8 cellular contexts compared by ENCODE assay signal in genomic region chr5:160467555-160468418, GRCh38. TPM values are rescaled to one million over a fixed set of nuclear protein-coding genes. Genes with fewer than 3 reads are reported as not detected.
DNase-seq lines count a peak whose midpoint lies in the region; ATAC-seq and TF ChIP-seq lines count a peak whose summit lies in the region.

No MANE protein-coding gene starts in this region.

- H3K27me3 ChIP-seq in gastroesophageal sphincter, result no peaks in the 10 kb centered on the region
- H3K27me3 ChIP-seq in uterus, result no peaks in the 10 kb centered on the region

- 22 to 44% methylated on average over 4 to 6 of the region's 31 CpGs for WGBS in gastroesophageal sphincter (ENCODE audit: low coverage in 1 of 2), 2 donors

- H3K9me3 ChIP-seq in gastroesophageal sphincter (no peaks in the 10 kb centered on the region), uterus (no peaks in the 10 kb centered on the region)

- peaks cover 0 to 17% (median 0%) of the 10 kb centered on the region in 3 donors for H3K4me1 ChIP-seq in gastroesophageal sphincter
- H3K4me1 ChIP-seq in uterus, result no peaks in the 10 kb centered on the region

- TF ChIP-seq EP300 in gastroesophageal sphincter (IDR thresholded peaks at IDR 0.05), result no peak

- TF ChIP-seq POLR2A in gastroesophageal sphincter (IDR thresholded peaks at IDR 0.05) (no peak), uterus (IDR thresholded peaks at IDR 0.05) (no peak)

- ATAC-seq in GM18498 (IDR thresholded peaks at IDR 0.05; ENCODE audit: unreplicated experiment) (peak; percentile 93), HG02798 (IDR thresholded peaks at IDR 0.05; ENCODE audit: poor library complexity, unreplicated experiment) (peak; percentile 90), gastroesophageal sphincter (peak; percentile 42)

- H3K4me3 ChIP-seq in gastroesophageal sphincter, result peak overlapping the region in 1 of 2 donors; percentile 26
- H3K4me3 ChIP-seq in uterus, result no peak overlapping the region

- DNase-seq in RPMI7951 (ENCODE audit: low read depth), result peak; percentile 98
- peak; percentile 66 for DNase-seq in activated effector memory CD4-positive, alpha-beta T cell treated with Interleukin-2 at 50 U/mL for 16 hours
- peak; percentile 52 for DNase-seq in putamen (ENCODE audit: low spot score)
- peak; percentile 21 to 25 for DNase-seq in uterus
- DNase-seq in NCI-H2081 treated with DMSO at 0.1 percent for 48 hours (lab: John Stamatoyannopoulos, UW), result no peak

- no peaks in the 10 kb centered on the region for H3K36me3 ChIP-seq in gastroesophageal sphincter
- no peaks in the 10 kb centered on the region for H3K36me3 ChIP-seq in uterus

- TF ChIP-seq CTCF in gastroesophageal sphincter (IDR thresholded peaks at IDR 0.05) (no peak), uterus (IDR thresholded peaks at IDR 0.05) (no peak)

- H3K27ac ChIP-seq in gastroesophageal sphincter (peak overlapping the region in 2 of 4 donors; percentile 24 to 55), uterus (no peak overlapping the region)

- intact Hi-C loops in uterus (cut with DNase I; ENCODE audit: low total_unique reads), result no loop called here

RNA-seq across cellular contexts. Expression of gene PTTG1, which starts 46.1 kb away (rescaled TPM):
- total RNA-seq in RPMI7951 (2014; rRNA removed; shearing (Covaris generic)), result 1,242 and 1,282 TPM in 2 replicates
- total RNA-seq in gastroesophageal sphincter (10 to 100 TPM in 1 of 4 donors, 1 to 10 TPM in 3; 3.5 to 31.8 (median 4.8) TPM), uterus (10 to 100 TPM in 2 of 4 donors, 1 to 10 TPM in 1, not detected in 1; 2.4 to 40.0 (median 10.6) TPM)

RNA-seq across cellular contexts. Expression of gene SLU7, which starts 48.9 kb away (rescaled TPM):
- total RNA-seq in RPMI7951 (2014; rRNA removed; shearing (Covaris generic)), result 62.0 and 73.9 TPM in 2 replicates
- total RNA-seq in gastroesophageal sphincter (100 to 1,000 TPM in 1 of 4 donors, 10 to 100 TPM in 3; 52.6 to 133 (median 88.3) TPM), uterus (10 to 100 TPM; 26.6 to 90.0 (median 52.4) TPM)

Comparison
In these comparisons a context has a peak if more than half of its experiments do, and no peak if none do; other contexts are left out.
1. ATAC-seq: peak in every context shown above with its lines; median percentile 93 in GM18498; 90 in HG02798; 42 in gastroesophageal sphincter.
2. RNA of gene PTTG1, which starts 46.1 kb away (total RNA-seq): 1,242 to 1,282 TPM in RPMI7951; 2.4 to 40.0 TPM in uterus and 3.5 to 31.8 TPM in gastroesophageal sphincter; every median in the first group is over 10 times any median in the second.